ENCODE assay signal across 1 cellular context in genomic region chr7:33196194-33196593, GRCh38.
TF ChIP-seq lines count a peak whose summit lies in the region.

No MANE protein-coding gene starts in this region.

TF ChIP-seq in IMR-90, 13 proteins besides CTCF, POLR2A, EP300 and RAD21:
- no peak for TF ChIP-seq FOS (IDR thresholded peaks at IDR 0.05; ENCODE audit: low read depth, low read length)
- no peak for TF ChIP-seq CEBPB (IDR thresholded peaks at IDR 0.05; ENCODE audit: low read depth, low read length)
- TF ChIP-seq NFE2L2 (IDR thresholded peaks at IDR 0.05; ENCODE audit: low read depth, low read length): no peak
- no peak for TF ChIP-seq BHLHE40 (IDR thresholded peaks at IDR 0.05; ENCODE audit: low read depth, low read length)
- no peak for TF ChIP-seq USF2 (IDR thresholded peaks at IDR 0.05; ENCODE audit: low read depth, low read length)
- no peak for TF ChIP-seq RCOR1 (IDR thresholded peaks at IDR 0.05; ENCODE audit: insufficient replicate concordance, low read length)
- no peak for TF ChIP-seq ELK1 (IDR thresholded peaks at IDR 0.05; ENCODE audit: borderline replicate concordance, low read depth, low read length)
- no peak for TF ChIP-seq CHD1 (IDR thresholded peaks at IDR 0.05; ENCODE audit: low read depth, low read length)
- no peak for TF ChIP-seq SMC3 (IDR thresholded peaks at IDR 0.05; ENCODE audit: low read depth, low read length)
- TF ChIP-seq MAZ (IDR thresholded peaks at IDR 0.05; ENCODE audit: borderline replicate concordance, low read depth, low read length): no peak
- TF ChIP-seq RFX5 (IDR thresholded peaks at IDR 0.05; ENCODE audit: low read depth, low read length): no peak
- TF ChIP-seq MXI1 (IDR thresholded peaks at IDR 0.05; ENCODE audit: borderline replicate concordance, low read depth, low read length): no peak
- no peak for TF ChIP-seq MAFK (IDR thresholded peaks at IDR 0.05; ENCODE audit: low read depth, low read length)
